ENCODE assay signal across 17 cellular contexts in genomic region chr3:194617827-194618226, GRCh38. TPM values are rescaled to one million over a fixed set of nuclear protein-coding genes. Genes with fewer than 3 reads are reported as not detected.
A peak's percentile ranks its signal among the peaks of the same experiment; 100 is the strongest.
DNase-seq lines count a peak whose midpoint lies in the region; ATAC-seq, FAIRE-seq and TF ChIP-seq lines count a peak whose summit lies in the region.
"Had no signal": no experiment of that assay in that cellular context is flagged by ENCODE, and none has a peak within 500 bp of the region (broad histone marks: within the 10 kb centered on the region; RNA-seq: fewer than 3 reads in every experiment).

No MANE protein-coding gene starts in this region.

- FAIRE-seq in HTR-8/SVneo (lab: Jason Lieb, UNC), result no peak

- H3K36me3 ChIP-seq in esophagus muscularis mucosa, result peaks cover 0 to 35% (median 6%) of the 10 kb centered on the region in 4 donors
- H3K36me3 ChIP-seq: ovary, WERI-Rb-1 had no signal

- WGBS in esophagus muscularis mucosa, result 92% methylated on average over 9 of the region's 9 CpGs

- no peaks in the 10 kb centered on the region for H3K4me1 ChIP-seq in esophagus muscularis mucosa
- H3K4me1 ChIP-seq: tibial nerve had no signal

- TF ChIP-seq EP300 in Ishikawa (IDR thresholded peaks at IDR 0.05; ENCODE audit: borderline replicate concordance) (no peak), esophagus muscularis mucosa (IDR thresholded peaks at IDR 0.05) (no peak)

- no peaks in the 10 kb centered on the region for H3K9me3 ChIP-seq in esophagus muscularis mucosa
- H3K9me3 ChIP-seq: BLaER1, left ventricle myocardium inferior, ovary, tibial nerve had no signal

- DNase-seq in GM12865 (ENCODE audit: low read depth), result peak; percentile 36
- DNase-seq in astrocyte of the hippocampus (ENCODE audit: low read depth, low spot score), result peak; percentile 67
- peak; percentile 37 for DNase-seq in fibroblast of the aortic adventitia (ENCODE audit: low read depth)
- DNase-seq in esophagus muscularis mucosa (ENCODE audit: extremely low spot score), result no peak
- no peak for DNase-seq in HTR-8/SVneo (ENCODE audit: insufficient read length, low spot score)
- DNase-seq: activated effector memory CD4-positive, alpha-beta T cell treated with Interleukin-2 at 50 U/mL for 16 hours; dorsolateral prefrontal cortex; left ventricle myocardium inferior; NCI-H1436 treated with DMSO at 0.1 percent for 48 hours; NCI-H446 treated with DMSO at 0.1 percent for 48 hours; ovary; SW 1271; WERI-Rb-1 had no signal

- TF ChIP-seq POLR2A in esophagus muscularis mucosa (IDR thresholded peaks at IDR 0.05; ENCODE audit: low read depth), result no peak

- H3K27me3 ChIP-seq in esophagus muscularis mucosa, result no peaks in the 10 kb centered on the region
- H3K27me3 ChIP-seq: BLaER1, dorsolateral prefrontal cortex, ovary, tibial nerve had no signal

- H3K4me3 ChIP-seq in GM12865 (ENCODE audit: low read depth, low read length), result no peak overlapping the region
- H3K4me3 ChIP-seq in fibroblast of the aortic adventitia (ENCODE audit: low read depth, low read length), result no peak overlapping the region
- no peak overlapping the region for H3K4me3 ChIP-seq in esophagus muscularis mucosa
- H3K4me3 ChIP-seq: BLaER1, dorsolateral prefrontal cortex, left ventricle myocardium inferior, ovary, tibial nerve had no signal

- TF ChIP-seq RAD21 in Ishikawa (IDR thresholded peaks at IDR 0.05; ENCODE audit: low read depth), result no peak

- H3K27ac ChIP-seq in esophagus muscularis mucosa (replicated peaks in 1 of 4), result no peak overlapping the region
- H3K27ac ChIP-seq: BLaER1, dorsolateral prefrontal cortex, left ventricle myocardium inferior, ovary, tibial nerve, WERI-Rb-1 had no signal

- intact Hi-C loops in esophagus muscularis mucosa (cut with DNase I), result no loop called here

- TF ChIP-seq CTCF in GM12865 (IDR thresholded peaks at IDR 0.05; ENCODE audit: insufficient read depth, low read depth, low read length, missing control alignments), result no peak
- no peak for TF ChIP-seq CTCF in fibroblast of the aortic adventitia (IDR thresholded peaks at IDR 0.05; ENCODE audit: insufficient read depth, low read length)
- TF ChIP-seq CTCF in esophagus muscularis mucosa (IDR thresholded peaks at IDR 0.05), result no peak

- no peak for ATAC-seq in GM21381 (IDR thresholded peaks at IDR 0.05; ENCODE audit: unreplicated experiment)

TF ChIP-seq in Ishikawa, 13 proteins besides CTCF, POLR2A, EP300 and RAD21:
- peak; percentile 61; the same call in 1 of the 2 replicates for TF ChIP-seq TEAD4 (IDR thresholded peaks at IDR 0.05)
- no peak for TF ChIP-seq MAX (IDR thresholded peaks at IDR 0.05)
- peak; percentile 75 for TF ChIP-seq YY1 (IDR thresholded peaks at IDR 0.05; ENCODE audit: low read depth)
- peak; percentile 54; the same call in 1 of the 2 replicates for TF ChIP-seq TCF12 (IDR thresholded peaks at IDR 0.05; ENCODE audit: low read depth)
- TF ChIP-seq TAF1 (IDR thresholded peaks at IDR 0.05; ENCODE audit: low read depth), result no peak
- TF ChIP-seq NFIC (IDR thresholded peaks at IDR 0.05), result peak; percentile 90

RNA-seq across cellular contexts. Expression of gene TMEM44, which starts 15.4 kb away (rescaled TPM):
- 12.8 and 16.7 TPM in 2 replicates for total RNA-seq in fibroblast of the aortic adventitia (ENCODE audit: low replicate concordance)
- total RNA-seq in esophagus muscularis mucosa, result 10 to 100 TPM in 1 of 4 donors, 1 to 10 TPM in 3; 3.3 to 10.8 (median 9.3) TPM

RNA-seq across cellular contexts. Expression of gene LSG1, which starts 54.2 kb away (rescaled TPM):
- total RNA-seq in fibroblast of the aortic adventitia (ENCODE audit: low replicate concordance) (30.6 and 41.9 TPM in 2 replicates), esophagus muscularis mucosa (10 to 100 TPM; 19.9 to 35.0 (median 32.6) TPM)

Comparison
In these comparisons a context has a peak if more than half of its experiments do, and no peak if none do; other contexts are left out.
1. DNase-seq: peak in GM12865 (single experiment), astrocyte of the hippocampus (single experiment) and fibroblast of the aortic adventitia (single experiment); none in esophagus muscularis mucosa (single experiment) and HTR-8/SVneo (single experiment).